Comparison of ENCODE assay signal across 10 cellular contexts in genomic region chr1:9626201-9626608, GRCh38. TPM values are rescaled to one million over a fixed set of nuclear protein-coding genes. Genes with fewer than 3 reads are reported as not detected.
DNase-seq lines count a peak whose midpoint lies in the region; ATAC-seq, FAIRE-seq and TF ChIP-seq lines count a peak whose summit lies in the region.
"Had no signal": no experiment of that assay in that cellular context is flagged by ENCODE, and none has a peak within 500 bp of the region (broad histone marks: within the 10 kb centered on the region; RNA-seq: fewer than 3 reads in every experiment).

No MANE protein-coding gene starts in this region.

- peaks cover 0 to 5% (median 0%) of the 10 kb centered on the region in 7 donors for H3K9me3 Mint-ChIP-seq in CD14-positive monocyte
- no peaks in the 10 kb centered on the region for H3K9me3 Mint-ChIP-seq in activated naive CD4-positive, alpha-beta T cell treated with anti-CD3 and anti-CD28 coated beads, Interleukin-2, amount 50 U/mL, for 72 hours

- no peaks in the 10 kb centered on the region for H3K27me3 ChIP-seq in small intestine (ENCODE audit: control insufficient read depth in 2 of 2, insufficient read depth in 2 of 2, low read length in 2 of 2)

- WGBS in small intestine, 3 donors, result 63 to 70% (median 67%) methylated on average over 9 of the region's 9 CpGs

- no peak for FAIRE-seq in small intestine (lab: Jason Lieb, UNC)
- FAIRE-seq: astrocyte, islet of Langerhans had no signal

- H3K4me1 Mint-ChIP-seq in CD14-positive monocyte, result peaks cover 52% of the 10 kb centered on the region

- H3K4me3 ChIP-seq in small intestine (ENCODE audit: low read depth in 1 of 2, low read length in 2 of 2), result no peak overlapping the region

- peaks cover 9 to 12% (median 10%) of the 10 kb centered on the region in 3 donors for H3K27me3 Mint-ChIP-seq in CD14-positive monocyte (ENCODE audit: low read depth in 3 of 3)

- no peaks in the 10 kb centered on the region for H3K36me3 ChIP-seq in small intestine (ENCODE audit: control insufficient read depth in 2 of 2, insufficient read depth in 2 of 2, low read length in 2 of 2)

- no peak overlapping the region for H3K27ac ChIP-seq in small intestine (ENCODE audit: low read depth in 1 of 2, low read length in 1 of 2)

- TF ChIP-seq CTCF in CD14-positive monocyte (IDR thresholded peaks at IDR 0.05), result no peak

- H3K36me3 Mint-ChIP-seq in CD14-positive monocyte, result no peaks in the 10 kb centered on the region
- H3K36me3 Mint-ChIP-seq in activated naive CD4-positive, alpha-beta T cell treated with anti-CD3 and anti-CD28 coated beads, Interleukin-2, amount 50 U/mL, for 72 hours, result peaks cover 16 to 19% of the 10 kb centered on the region in 2 donors

- ATAC-seq in GM19043 (IDR thresholded peaks at IDR 0.05; ENCODE audit: low read depth, unreplicated experiment), result peak; percentile 45
- peak; percentile 50 for ATAC-seq in HG03196 (IDR thresholded peaks at IDR 0.05; ENCODE audit: unreplicated experiment)
- no peak for ATAC-seq in activated naive CD4-positive, alpha-beta T cell treated with anti-CD3 and anti-CD28 coated beads, Interleukin-2, amount 50 U/mL, for 72 hours

- H3K9me3 ChIP-seq in small intestine (ENCODE audit: control insufficient read depth, low read depth), result no peaks in the 10 kb centered on the region

- intact Hi-C loops in CD14-positive monocyte (cut with micrococcal nuclease), result loop anchor here (2.0 to 5.0 kb wide), 5 partner anchors 27 to 241 kb away; no protein-coding TSS in a partner anchor

- DNase-seq in CD14-positive monocyte (ENCODE audit: low spot score), result no peak
- DNase-seq in activated naive CD4-positive, alpha-beta T cell treated with anti-CD3 and anti-CD28 coated beads, Interleukin-2, amount 50 U/mL, for 72 hours (ENCODE audit: low spot score in 2 of 2), result peak in 1 of 2 donors; percentile 18
- no peak for DNase-seq in SHP77 treated with DMSO at 0.1 percent for 48 hours (lab: John Stamatoyannopoulos, UW)
- DNase-seq in NCI-H526 (lab: John Stamatoyannopoulos, UW), result no peak
- no peak for DNase-seq in small intestine
- no peak for DNase-seq in dermis blood vessel endothelial cell

- H3K4me1 ChIP-seq in small intestine (ENCODE audit: control insufficient read depth in 2 of 2, insufficient read depth in 1 of 2, low read depth in 1 of 2, low read length in 1 of 2), result no peaks in the 10 kb centered on the region

- H3K4me3 Mint-ChIP-seq in CD14-positive monocyte, result peak overlapping the region; percentile 48 to 81

- peak overlapping the region in 4 of 7 donors; percentile 2 to 78 (median 52) for H3K27ac Mint-ChIP-seq in CD14-positive monocyte
- H3K27ac Mint-ChIP-seq in activated naive CD4-positive, alpha-beta T cell treated with anti-CD3 and anti-CD28 coated beads, Interleukin-2, amount 50 U/mL, for 72 hours, result peak overlapping the region; percentile 60 to 70

RNA-seq across cellular contexts. Expression of gene PIK3CD, which starts 25.3 kb away (rescaled TPM):
- polyA plus RNA-seq in CD14-positive monocyte, result 10 to 100 TPM; 33.2 to 52.2 TPM
- 100 to 1,000 TPM; 118 to 138 TPM for total RNA-seq in activated naive CD4-positive, alpha-beta T cell treated with anti-CD3 and anti-CD28 coated beads, Interleukin-2, amount 50 U/mL, for 72 hours
- 1 to 10 TPM; 1.8 to 3.6 (median 3.5) TPM for polyA plus RNA-seq in small intestine
- total RNA-seq in dermis blood vessel endothelial cell, result 4.1 and 4.5 TPM in 2 replicates

RNA-seq across cellular contexts. Expression of gene TMEM201, which starts 37.5 kb away (rescaled TPM):
- under 1 TPM; 0.37 TPM for polyA plus RNA-seq in CD14-positive monocyte
- 10 to 100 TPM; 14.8 to 16.5 TPM for total RNA-seq in activated naive CD4-positive, alpha-beta T cell treated with anti-CD3 and anti-CD28 coated beads, Interleukin-2, amount 50 U/mL, for 72 hours
- polyA plus RNA-seq in small intestine, result 1 to 10 TPM in 2 of 3 donors, under 1 TPM in 1; 0.67 to 6.0 (median 1.4) TPM
- total RNA-seq in dermis blood vessel endothelial cell, result 5.8 and 10.3 TPM in 2 replicates

Comparison
In these comparisons a context has a peak if more than half of its experiments do, and no peak if none do; other contexts are left out.
1. ATAC-seq: peak in GM19043 (single experiment) and HG03196 (single experiment); none in activated naive CD4-positive, alpha-beta T cell treated with anti-CD3 and anti-CD28 coated beads, Interleukin-2, amount 50 U/mL, for 72 hours (0 of 2).
2. RNA of gene PIK3CD, which starts 25.3 kb away (total RNA-seq): 118 to 138 TPM in activated naive CD4-positive, alpha-beta T cell treated with anti-CD3 and anti-CD28 coated beads, Interleukin-2, amount 50 U/mL, for 72 hours; 4.1 to 4.5 TPM in dermis blood vessel endothelial cell; every median in the first group is over 10 times any median in the second.